In the genomic region with DNA sequence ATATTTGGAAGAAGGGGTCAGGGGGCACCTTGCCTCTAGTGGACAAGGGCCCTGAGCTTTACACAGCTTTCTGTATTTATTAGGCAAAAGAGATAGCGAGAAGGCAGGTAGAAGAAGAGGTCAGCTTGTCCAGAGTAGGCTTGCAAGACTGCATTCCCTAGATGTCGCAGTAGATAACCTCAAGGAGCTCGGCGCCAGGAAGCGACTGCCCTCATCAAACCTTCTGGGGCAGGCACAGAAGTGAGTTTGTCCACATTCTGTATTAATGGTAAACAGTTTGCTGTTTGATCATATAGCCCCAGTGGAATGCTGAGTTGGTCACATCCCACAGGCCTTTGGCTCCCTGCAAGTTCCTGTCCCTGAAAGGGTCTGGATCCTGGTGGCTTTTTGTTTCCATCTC, we compare ENCODE assay signal across 19 cellular contexts. TPM values are rescaled to one million over a fixed set of nuclear protein-coding genes. Genes with fewer than 3 reads are reported as not detected.
A peak's percentile ranks its signal among the peaks of the same experiment; 100 is the strongest.
DNase-seq lines count a peak whose midpoint lies in the region; ATAC-seq and TF ChIP-seq lines count a peak whose summit lies in the region.
"Had no signal": no experiment of that assay in that cellular context is flagged by ENCODE, and none has a peak within 500 bp of the region (broad histone marks: within the 10 kb centered on the region; RNA-seq: fewer than 3 reads in every experiment).

No MANE protein-coding gene starts in this region.

- H3K4me1 Mint-ChIP-seq in activated T-cell treated with anti-CD3 and anti-CD28 coated beads, Interleukin-2, amount 50 U/mL, for 24 hours (ENCODE audit: low read depth) = peaks cover 7% of the 10 kb centered on the region
- peaks cover 5% of the 10 kb centered on the region for H3K4me1 Mint-ChIP-seq in activated T-helper 17 cell treated with anti-CD3 and anti-CD28 coated beads, Interleukin-2, amount 50 U/mL, for 72 hours

- no peaks in the 10 kb centered on the region for H3K27me3 Mint-ChIP-seq in activated T-cell treated with anti-CD3 and anti-CD28 coated beads, Interleukin-2, amount 50 U/mL, for 24 hours
- no peaks in the 10 kb centered on the region for H3K27me3 Mint-ChIP-seq in activated T-helper 17 cell treated with anti-CD3 and anti-CD28 coated beads, Interleukin-2, amount 50 U/mL, for 72 hours

- H3K4me1 ChIP-seq in Loucy (ENCODE audit: insufficient read depth, low read length, poor library complexity, severe bottlenecking) = no peaks in the 10 kb centered on the region
- H3K4me1 ChIP-seq in upper lobe of right lung = no peaks in the 10 kb centered on the region
- H3K4me1 ChIP-seq: Peyer's patch had no signal

- no peak overlapping the region for H3K27ac ChIP-seq in upper lobe of right lung
- H3K27ac ChIP-seq: BLaER1 treated with 17β-estradiol and CSF1 and Interleukin-3, amounts not matched to agents 10 nM and 100 nM; Peyer's patch had no signal

- H3K4me2 ChIP-seq in Loucy (ENCODE audit: low read depth, low read length, poor library complexity, severe bottlenecking) = no peak overlapping the region
- H3K4me2 ChIP-seq: BLaER1 treated with 17β-estradiol and CSF1 and Interleukin-3, amounts not matched to agents 10 nM and 100 nM had no signal

- H3K27ac Mint-ChIP-seq in activated T-cell treated with anti-CD3 and anti-CD28 coated beads, Interleukin-2, amount 50 U/mL, for 24 hours = peak overlapping the region; percentile 45
- no peak overlapping the region for H3K27ac Mint-ChIP-seq in activated T-helper 17 cell treated with anti-CD3 and anti-CD28 coated beads, Interleukin-2, amount 50 U/mL, for 72 hours
- H3K27ac Mint-ChIP-seq: HFFc6 had no signal

- peak; percentile 44 for ATAC-seq in upper lobe of right lung
- ATAC-seq in activated T-helper 17 cell treated with anti-CD3 and anti-CD28 coated beads, Interleukin-2, amount 50 U/mL, for 72 hours (replicated peaks) = no peak

- H3K9me2 ChIP-seq in Loucy (replicated peaks; ENCODE audit: low read depth, low read length) = no peaks in the 10 kb centered on the region

- intact Hi-C loops in upper lobe of right lung (cut with DNase I) = no loop called here

- no peaks in the 10 kb centered on the region for H4K20me1 ChIP-seq in Loucy (ENCODE audit: insufficient read depth, low read length, poor library complexity, severe bottlenecking)
- H4K20me1 ChIP-seq: BLaER1 treated with 17β-estradiol and CSF1 and Interleukin-3, amounts not matched to agents 10 nM and 100 nM had no signal

- H3K9me3 Mint-ChIP-seq in activated T-cell treated with anti-CD3 and anti-CD28 coated beads, Interleukin-2, amount 50 U/mL, for 24 hours = no peaks in the 10 kb centered on the region
- H3K9me3 Mint-ChIP-seq in activated T-helper 17 cell treated with anti-CD3 and anti-CD28 coated beads, Interleukin-2, amount 50 U/mL, for 72 hours = no peaks in the 10 kb centered on the region
- H3K9me3 Mint-ChIP-seq: H9, HFFc6 had no signal

- H3K36me3 ChIP-seq in Loucy (ENCODE audit: insufficient read depth, low read length) (no peaks in the 10 kb centered on the region), upper lobe of right lung (peaks cover 12% of the 10 kb centered on the region)

- no peak overlapping the region for H3K4me3 Mint-ChIP-seq in activated T-cell treated with anti-CD3 and anti-CD28 coated beads, Interleukin-2, amount 50 U/mL, for 24 hours
- no peak overlapping the region for H3K4me3 Mint-ChIP-seq in activated T-helper 17 cell treated with anti-CD3 and anti-CD28 coated beads, Interleukin-2, amount 50 U/mL, for 72 hours
- H3K4me3 Mint-ChIP-seq: H9, HFFc6 had no signal

- H2AFZ ChIP-seq in Loucy (ENCODE audit: low read length) = peak overlapping the region; percentile 56; the same call in 1 of the 2 replicates

- no peaks in the 10 kb centered on the region for H3K27me3 ChIP-seq in Loucy (ENCODE audit: insufficient read depth, low read length, poor library complexity, severe bottlenecking)
- H3K27me3 ChIP-seq in upper lobe of right lung = no peaks in the 10 kb centered on the region
- H3K27me3 ChIP-seq: BLaER1 treated with 17β-estradiol and CSF1 and Interleukin-3, amounts not matched to agents 10 nM and 100 nM; Peyer's patch had no signal

- TF ChIP-seq CTCF in Loucy (conservative IDR thresholded peaks at IDR 0.05; ENCODE audit: low read length) (no peak), upper lobe of right lung (IDR thresholded peaks at IDR 0.05) (no peak)

- H3F3A ChIP-seq in Loucy (ENCODE audit: low read depth) = no peaks in the 10 kb centered on the region

- H3K4me3 ChIP-seq in Loucy (ENCODE audit: low read length, poor library complexity, severe bottlenecking) (no peak overlapping the region), upper lobe of right lung (no peak overlapping the region)
- H3K4me3 ChIP-seq: BLaER1 treated with 17β-estradiol and CSF1 and Interleukin-3, amounts not matched to agents 10 nM and 100 nM; Peyer's patch had no signal

- no peak overlapping the region for H3K9ac ChIP-seq in Loucy (ENCODE audit: low read depth, low read length, poor library complexity, severe bottlenecking)
- H3K9ac ChIP-seq: BLaER1 treated with 17β-estradiol and CSF1 and Interleukin-3, amounts not matched to agents 10 nM and 100 nM had no signal

- H3K79me2 ChIP-seq in Loucy (ENCODE audit: insufficient read depth, low read length) = no peaks in the 10 kb centered on the region

- H3K36me3 Mint-ChIP-seq in activated T-cell treated with anti-CD3 and anti-CD28 coated beads, Interleukin-2, amount 50 U/mL, for 24 hours (ENCODE audit: low read depth) = peaks cover 53% of the 10 kb centered on the region
- peaks cover 38% of the 10 kb centered on the region for H3K36me3 Mint-ChIP-seq in activated T-helper 17 cell treated with anti-CD3 and anti-CD28 coated beads, Interleukin-2, amount 50 U/mL, for 72 hours (ENCODE audit: low read depth)

- no peak for DNase-seq in activated T-cell treated with anti-CD3 and anti-CD28 coated beads, Interleukin-2, amount 50 U/mL, for 24 hours
- DNase-seq in activated T-cell treated with anti-CD3 and anti-CD28 coated beads for 4 hours = no peak
- peak; percentile 76 for DNase-seq in mesenteric fat pad (ENCODE audit: low spot score)
- DNase-seq in upper lobe of right lung = no peak
- DNase-seq in Kasumi-1 (lab: John Stamatoyannopoulos, UW) = no peak
- DNase-seq: 8988T, DMS53, GF-D8, H9, HFFc6, KBM-7, MV-4-11, NCI-H1105 treated with DMSO at 0.1 percent for 48 hours, NCI-H2029 treated with DMSO at 0.1 percent for 48 hours, NCI-H345, Peyer's patch had no signal

- H3K9me3 ChIP-seq in Loucy (ENCODE audit: insufficient read depth, low read depth, low read length) (no peaks in the 10 kb centered on the region), upper lobe of right lung (no peaks in the 10 kb centered on the region)
- H3K9me3 ChIP-seq: BLaER1 treated with 17β-estradiol and CSF1 and Interleukin-3, amounts not matched to agents 10 nM and 100 nM; Peyer's patch had no signal

RNA-seq across cellular contexts. Expression of gene CHCHD5, which starts 7.0 kb away (rescaled TPM):
- total RNA-seq in mesenteric fat pad (21.0 TPM), upper lobe of right lung (23.9 TPM)
- 10 to 100 TPM; 25.2 to 28.9 TPM for total RNA-seq in activated T-helper 17 cell treated with anti-CD3 and anti-CD28 coated beads, Interleukin-2, amount 50 U/mL, for 72 hours

RNA-seq across cellular contexts. Expression of gene POLR1B, which starts 49.1 kb away (rescaled TPM):
- total RNA-seq in mesenteric fat pad (20.3 TPM), upper lobe of right lung (22.1 TPM)
- 10 to 100 TPM; 30.6 to 59.2 TPM for total RNA-seq in activated T-helper 17 cell treated with anti-CD3 and anti-CD28 coated beads, Interleukin-2, amount 50 U/mL, for 72 hours

RNA-seq across cellular contexts. Expression of gene SLC20A1, which starts 54.3 kb away (rescaled TPM):
- total RNA-seq in mesenteric fat pad = 46.5 TPM
- total RNA-seq in upper lobe of right lung = 59.4 TPM
- 100 to 1,000 TPM in 1 of 2 donors, 10 to 100 TPM in 1; 77.3 to 124 TPM for total RNA-seq in activated T-helper 17 cell treated with anti-CD3 and anti-CD28 coated beads, Interleukin-2, amount 50 U/mL, for 72 hours
